21 cellular contexts compared by ENCODE assay signal in genomic region chr1:87439821-87440220, GRCh38.
"Had no signal": no experiment of that assay in that cellular context is flagged by ENCODE, and none has a peak within 500 bp of the region (broad histone marks: within the 10 kb centered on the region; RNA-seq: fewer than 3 reads in every experiment).

No MANE protein-coding gene starts in this region.

- H3K4me3 ChIP-seq: colonic mucosa, dorsolateral prefrontal cortex, esophagus muscularis mucosa, gastrocnemius medialis, heart right ventricle, left lung, lower lobe of right lung, mucosa of descending colon had no signal

- H3K4me1 ChIP-seq: colonic mucosa, gastrocnemius medialis, left lung, lower lobe of right lung had no signal

- DNase-seq: colonic mucosa; cortex of kidney; dorsolateral prefrontal cortex; effector CD4-positive, alpha-beta T cell; effector memory CD4-positive, alpha-beta T cell; foreskin melanocyte; gastrocnemius medialis; glutamatergic neuron; head of caudate nucleus; heart right ventricle; hippocampal formation; left cardiac atrium; left lung; left ventricle myocardium superior; lower lobe of right lung; mesenchymal stem cell; mucosa of descending colon; naive B cell had no signal

- H3K9me3 ChIP-seq: colonic mucosa, esophagus muscularis mucosa, gastrocnemius medialis, lower lobe of right lung, mucosa of descending colon had no signal

- H3K27ac ChIP-seq: colonic mucosa, dorsolateral prefrontal cortex, esophagus muscularis mucosa, gastrocnemius medialis, heart right ventricle, left lung, lower lobe of right lung had no signal

- H3K36me3 ChIP-seq: colonic mucosa, esophagus muscularis mucosa, gastrocnemius medialis, heart right ventricle, left lung, lower lobe of right lung had no signal

- ATAC-seq: gastrocnemius medialis, heart right ventricle, left cardiac atrium, left lung, left ventricle myocardium superior, lower lobe of right lung, mucosa of descending colon had no signal

- H3K27me3 ChIP-seq: colonic mucosa, dorsolateral prefrontal cortex, esophagus muscularis mucosa, gastrocnemius medialis, heart right ventricle, left lung had no signal

- FAIRE-seq: endothelial cell of umbilical vein, islet of Langerhans had no signal
